ENCODE assay signal across 12 cellular contexts in the genomic region with DNA sequence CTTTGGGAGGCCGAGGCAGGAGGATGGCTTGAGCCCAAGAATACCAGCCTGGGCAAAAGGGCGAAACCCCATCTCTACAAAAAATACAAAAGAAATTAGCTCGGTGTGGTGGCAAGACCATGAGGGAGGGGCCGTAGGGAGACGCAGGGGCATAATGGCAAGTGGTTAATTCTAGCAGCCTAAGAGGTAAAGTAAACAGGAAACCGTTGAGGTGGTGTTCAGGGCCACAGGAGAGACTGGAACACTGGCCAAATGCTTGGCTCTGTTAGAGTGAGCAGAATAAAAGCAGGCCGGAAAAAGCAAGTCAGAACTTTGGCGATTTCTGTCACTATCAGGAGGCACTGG.
DNase-seq lines count a peak whose midpoint lies in the region; ATAC-seq and TF ChIP-seq lines count a peak whose summit lies in the region.
"Had no signal": no experiment of that assay in that cellular context is flagged by ENCODE, and none has a peak within 500 bp of the region (broad histone marks: within the 10 kb centered on the region; RNA-seq: fewer than 3 reads in every experiment).

No MANE protein-coding gene starts in this region.

- POLR2A ChIA-PET in SK-N-SH (lab: Yijun Ruan, JAX) (no interaction called here), GM10248 (lab: Yijun Ruan, JAX) (no interaction called here)

- H3F3A ChIP-seq in SK-N-SH (replicated peaks; ENCODE audit: insufficient read depth), result no peaks in the 10 kb centered on the region

- H3K9ac ChIP-seq in SK-N-SH (no peak overlapping the region), Karpas-422 (ENCODE audit: low read length) (no peak overlapping the region)

- H3K27ac ChIP-seq in SK-N-SH (ENCODE audit: low read depth in 2 of 2, low read length in 1 of 2), result peak overlapping the region in 1 of 2 experiments; percentile 57; a peak in 1 of 4 replicates
- H3K27ac ChIP-seq in vagina, result peak overlapping the region; percentile 76
- H3K27ac ChIP-seq in Karpas-422 (ENCODE audit: low read length), result no peak overlapping the region
- H3K27ac ChIP-seq: WERI-Rb-1 had no signal

- no peak for TF ChIP-seq POLR2A in vagina (IDR thresholded peaks at IDR 0.05)

- ATAC-seq in SK-N-SH treated with all-trans-retinoic acid at 6 μM for 48 hours, result no peak
- ATAC-seq: stimulated activated naive CD8-positive, alpha-beta T cell treated with anti-CD3 and anti-CD28 coated beads, Interleukin-15, amount 100 ng/mL, for 72 hours had no signal

- no peak for TF ChIP-seq RAD21 in SK-N-SH (IDR thresholded peaks at IDR 0.05; ENCODE audit: low read length)

- H3K9me2 ChIP-seq in SK-N-SH, result no peaks in the 10 kb centered on the region
- H3K9me2 ChIP-seq in Karpas-422 (replicated peaks; ENCODE audit: insufficient read depth, low read length), result no peaks in the 10 kb centered on the region

- no peaks in the 10 kb centered on the region for H4K20me1 ChIP-seq in SK-N-SH (ENCODE audit: insufficient read depth)
- H4K20me1 ChIP-seq in Karpas-422 (ENCODE audit: insufficient read depth, low read depth, low read length), result no peaks in the 10 kb centered on the region

- TF ChIP-seq CTCF in SK-N-SH (IDR thresholded peaks at IDR 0.05) (no peak), vagina (IDR thresholded peaks at IDR 0.05) (no peak), GM10248 (IDR thresholded peaks at IDR 0.05; ENCODE audit: control extremely low read depth, extremely low read depth, low read depth, missing control alignments) (no peak)

- DNase-seq in SK-N-SH, result no peak
- DNase-seq in SHP77 treated with DMSO at 0.1 percent for 48 hours (lab: John Stamatoyannopoulos, UW), result peak; percentile 80
- peak; percentile 82 for DNase-seq in kidney glomerular epithelial cell (lab: John Stamatoyannopoulos, UW)
- no peak for DNase-seq in vagina (ENCODE audit: extremely low spot score in 2 of 2)
- no peak for DNase-seq in HPDE6-E6E7 (ENCODE audit: extremely low spot score)
- no peak for DNase-seq in Karpas-422
- DNase-seq in GM10248 (ENCODE audit: extremely low spot score), result no peak
- DNase-seq: NCI-H187; stimulated activated CD4-positive, alpha-beta T cell treated with anti-CD3 and anti-CD28 coated beads, Interleukin-1b, Interleukin-23, amount 100 ng/mL, for 48 hours; stimulated activated naive CD8-positive, alpha-beta T cell treated with anti-CD3 and anti-CD28 coated beads, Interleukin-15, amount 100 ng/mL, for 72 hours; WERI-Rb-1 had no signal

- H3K4me1 ChIP-seq in SK-N-SH (ENCODE audit: control insufficient read depth in 1 of 2, insufficient read depth in 2 of 2, low read depth in 1 of 2, low read length in 1 of 2) (peaks cover 3 to 16% of the 10 kb centered on the region in 2 experiments; a peak in 3 of 4 replicates), vagina (peaks cover 33% of the 10 kb centered on the region), Karpas-422 (ENCODE audit: low read length) (no peaks in the 10 kb centered on the region)

- H3K79me2 ChIP-seq in SK-N-SH (ENCODE audit: insufficient read depth) (no peaks in the 10 kb centered on the region), Karpas-422 (ENCODE audit: low read length) (no peaks in the 10 kb centered on the region)

- H3K4me3 ChIP-seq in SK-N-SH (ENCODE audit: low read depth in 2 of 2, low read length in 1 of 2) (no peak overlapping the region), vagina (no peak overlapping the region), Karpas-422 (ENCODE audit: low read length) (no peak overlapping the region)

- no peak overlapping the region for H3K4me2 ChIP-seq in SK-N-SH
- H3K4me2 ChIP-seq in Karpas-422 (ENCODE audit: low read depth, low read length, poor library complexity, severe bottlenecking), result no peak overlapping the region

- CTCF ChIA-PET in SK-N-SH (lab: Yijun Ruan, JAX) (no interaction called here), GM10248 (lab: Yijun Ruan, JAX) (no interaction called here)

- H3K36me3 ChIP-seq in SK-N-SH (replicated peaks in 1 of 2; ENCODE audit: control insufficient read depth in 1 of 2, insufficient read depth in 2 of 2, low read length in 1 of 2) (no peaks in the 10 kb centered on the region), vagina (no peaks in the 10 kb centered on the region), Karpas-422 (ENCODE audit: insufficient read depth, low read length) (no peaks in the 10 kb centered on the region)
- H3K36me3 ChIP-seq: WERI-Rb-1 had no signal

- intact Hi-C loops in vagina (cut with DNase I), result no loop called here

- TF ChIP-seq EP300 in SK-N-SH (IDR thresholded peaks at IDR 0.05; ENCODE audit: borderline replicate concordance in 1 of 2, low read depth in 1 of 2, low read length in 1 of 2), result no peak

- peak overlapping the region; percentile 73; the same call in 1 of the 2 replicates for H2AFZ ChIP-seq in SK-N-SH (ENCODE audit: low read depth)
- H2AFZ ChIP-seq in Karpas-422 (ENCODE audit: low read length), result no peak overlapping the region

- WGBS in SK-N-SH (ENCODE audit: low lambda C conversion rate), result 83% methylated on average over 8 of the region's 8 CpGs

- H3K27me3 ChIP-seq in SK-N-SH (ENCODE audit: insufficient read depth), result no peaks in the 10 kb centered on the region
- no peaks in the 10 kb centered on the region for H3K27me3 ChIP-seq in vagina
- no peaks in the 10 kb centered on the region for H3K27me3 ChIP-seq in Karpas-422 (ENCODE audit: low read length)

- H3K9me3 ChIP-seq in SK-N-SH (no peaks in the 10 kb centered on the region), vagina (no peaks in the 10 kb centered on the region), Karpas-422 (ENCODE audit: low read length) (no peaks in the 10 kb centered on the region)

TF ChIP-seq in SK-N-SH, 30 proteins besides CTCF, POLR2A, EP300 and RAD21:
- no peak for TF ChIP-seq RFX5 (IDR thresholded peaks at IDR 0.05; ENCODE audit: low read length)
- no peak for TF ChIP-seq RCOR1 (IDR thresholded peaks at IDR 0.05; ENCODE audit: low read length)
- no peak for TF ChIP-seq RXRA (IDR thresholded peaks at IDR 0.05; ENCODE audit: borderline replicate concordance, low read depth)
- TF ChIP-seq CHD2 (IDR thresholded peaks at IDR 0.05; ENCODE audit: low read length, partially characterized antibody), result no peak
- no peak for TF ChIP-seq TCF12 (IDR thresholded peaks at IDR 0.05)
- TF ChIP-seq SIN3A (IDR thresholded peaks at IDR 0.05; ENCODE audit: borderline replicate concordance, low read depth, low read length), result no peak
- no peak for TF ChIP-seq MAX (IDR thresholded peaks at IDR 0.05; ENCODE audit: low read depth)
- TF ChIP-seq, protein P1, sequence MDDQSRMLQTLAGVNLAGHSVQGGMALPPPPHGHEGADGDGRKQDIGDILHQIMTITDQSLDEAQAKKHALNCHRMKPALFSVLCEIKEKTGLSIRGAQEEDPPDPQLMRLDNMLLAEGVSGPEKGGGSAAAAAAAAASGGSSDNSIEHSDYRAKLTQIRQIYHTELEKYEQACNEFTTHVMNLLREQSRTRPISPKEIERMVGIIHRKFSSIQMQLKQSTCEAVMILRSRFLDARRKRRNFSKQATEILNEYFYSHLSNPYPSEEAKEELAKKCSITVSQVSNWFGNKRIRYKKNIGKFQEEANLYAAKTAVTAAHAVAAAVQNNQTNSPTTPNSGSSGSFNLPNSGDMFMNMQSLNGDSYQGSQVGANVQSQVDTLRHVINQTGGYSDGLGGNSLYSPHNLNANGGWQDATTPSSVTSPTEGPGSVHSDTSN (IDR thresholded peaks at IDR 0.05), result no peak

TF ChIP-seq in SK-N-SH treated with all-trans-retinoic acid at 6 μM for 48 hours, 23 proteins besides CTCF, POLR2A, EP300 and RAD21 (continues in another document):
- TF ChIP-seq ZFP30 (CRISPR knock-in tag; IDR thresholded peaks at IDR 0.05) (no peak), POU6F1 (CRISPR knock-in tag; IDR thresholded peaks at IDR 0.05; ENCODE audit: borderline replicate concordance, low read depth) (no peak), TCF4 (CRISPR knock-in tag; IDR thresholded peaks at IDR 0.05; ENCODE audit: borderline replicate concordance) (no peak), CSRNP3 (CRISPR knock-in tag; IDR thresholded peaks at IDR 0.05) (no peak), ZNF70 (CRISPR knock-in tag; IDR thresholded peaks at IDR 0.05) (no peak), ZNF8 (CRISPR knock-in tag; IDR thresholded peaks at IDR 0.05) (no peak), CREB5 (CRISPR knock-in tag; IDR thresholded peaks at IDR 0.05; ENCODE audit: low read depth) (no peak), ZC3H10 (CRISPR knock-in tag; IDR thresholded peaks at IDR 0.05) (no peak), SNAI2 (CRISPR knock-in tag; IDR thresholded peaks at IDR 0.05) (no peak)

Comparison
In these comparisons a context has a peak if more than half of its experiments do, and no peak if none do; other contexts are left out.
1. DNase-seq: peak in SHP77 treated with DMSO at 0.1 percent for 48 hours (single experiment) and kidney glomerular epithelial cell (single experiment); none in SK-N-SH (single experiment), vagina (0 of 2), HPDE6-E6E7 (single experiment), Karpas-422 (single experiment) and GM10248 (single experiment).